ENCODE assay signal across 19 cellular contexts in genomic region chr15:52186651-52187486, GRCh38. TPM values are rescaled to one million over a fixed set of nuclear protein-coding genes. Genes with fewer than 3 reads are reported as not detected.
A peak's percentile ranks its signal among the peaks of the same experiment; 100 is the strongest.
DNase-seq lines count a peak whose midpoint lies in the region; ATAC-seq and TF ChIP-seq lines count a peak whose summit lies in the region.
"Had no signal": no experiment of that assay in that cellular context is flagged by ENCODE, and none has a peak within 500 bp of the region (broad histone marks: within the 10 kb centered on the region; RNA-seq: fewer than 3 reads in every experiment).

No MANE protein-coding gene starts in this region.

- no peaks in the 10 kb centered on the region for H3K9me2 ChIP-seq in GM23338 (ENCODE audit: insufficient read depth)

- H3K79me2 ChIP-seq in GM23338 (replicated peaks; ENCODE audit: insufficient read depth) = no peaks in the 10 kb centered on the region

- H3K4me1 Mint-ChIP-seq in GM23338 (peaks cover 7% of the 10 kb centered on the region; the same call in 2 of the 3 replicates), brain (peaks cover 16% of the 10 kb centered on the region)
- H3K4me1 Mint-ChIP-seq: immature natural killer cell; nephron; stimulated activated effector memory CD8-positive, alpha-beta T cell treated with anti-CD3 and anti-CD28 coated beads, Interleukin-12 subunit alpha, Interleukin-12 subunit beta, amount 100 ng/mL, for 72 hours had no signal

- ATAC-seq in GM23338 = peak; percentile 56
- ATAC-seq in left lobe of liver = peak; percentile 74
- no peak for ATAC-seq in HG02588 (IDR thresholded peaks at IDR 0.05; ENCODE audit: unreplicated experiment)
- ATAC-seq: stimulated activated effector memory CD8-positive, alpha-beta T cell treated with anti-CD3 and anti-CD28 coated beads, Interleukin-12 subunit alpha, Interleukin-12 subunit beta, amount 100 ng/mL, for 72 hours had no signal

- H3K27me3 Mint-ChIP-seq in GM23338 (ENCODE audit: insufficient read depth, low read depth, poor library complexity) (peaks cover 2% of the 10 kb centered on the region), brain (no peaks in the 10 kb centered on the region)
- H3K27me3 Mint-ChIP-seq: activated CD4-positive, alpha-beta T cell treated with anti-CD3 and anti-CD28 coated beads, Interleukin-2, amount 10 ng/mL, durations not matched to agents 24 days and 14 days; memory B cell had no signal

- H3K27me3 ChIP-seq in GM23338 (ENCODE audit: insufficient read depth) = peaks cover 3% of the 10 kb centered on the region
- no peaks in the 10 kb centered on the region for H3K27me3 ChIP-seq in rectal smooth muscle tissue (ENCODE audit: control insufficient read depth, insufficient read depth, low read length)
- no peaks in the 10 kb centered on the region for H3K27me3 ChIP-seq in colonic mucosa

- intact Hi-C loops in colonic mucosa (cut with DNase I) = no loop called here

- H3K4me3 Mint-ChIP-seq in GM23338 = no peak overlapping the region
- peak overlapping the region in 1 of 5 experiments; percentile 34 for H3K4me3 Mint-ChIP-seq in brain
- H3K4me3 Mint-ChIP-seq: activated CD4-positive, alpha-beta T cell treated with anti-CD3 and anti-CD28 coated beads, Interleukin-2, amount 10 ng/mL, durations not matched to agents 24 days and 14 days; immature natural killer cell; memory B cell; nephron; stimulated activated effector memory CD8-positive, alpha-beta T cell treated with anti-CD3 and anti-CD28 coated beads, Interleukin-12 subunit alpha, Interleukin-12 subunit beta, amount 100 ng/mL, for 72 hours had no signal

- H3K9ac ChIP-seq in rectal smooth muscle tissue (ENCODE audit: low read length) (no peak overlapping the region), colonic mucosa (ENCODE audit: low read depth in 2 of 2, low read length in 2 of 2) (no peak overlapping the region)

- no peak for TF ChIP-seq CTCF in GM23338 (conservative IDR thresholded peaks at IDR 0.05; ENCODE audit: low read depth in 2 of 2)
- no peak for TF ChIP-seq CTCF in brain (conservative IDR thresholded peaks at IDR 0.05)
- no peak for TF ChIP-seq CTCF in colonic mucosa (IDR thresholded peaks at IDR 0.05)
- TF ChIP-seq CTCF in GM13977 (IDR thresholded peaks at IDR 0.05; ENCODE audit: extremely low read depth, insufficient read depth, missing control alignments) = no peak

- no peaks in the 10 kb centered on the region for H3K9me3 ChIP-seq in colonic mucosa
- H3K9me3 ChIP-seq: thoracic aorta had no signal

- H3K36me3 ChIP-seq in GM23338 (ENCODE audit: insufficient read depth) (no peaks in the 10 kb centered on the region), rectal smooth muscle tissue (ENCODE audit: control insufficient read depth, insufficient read depth, low read length) (no peaks in the 10 kb centered on the region), colonic mucosa (no peaks in the 10 kb centered on the region)
- H3K36me3 ChIP-seq: thoracic aorta had no signal

- H3K4me2 ChIP-seq in GM23338 = no peak overlapping the region

- no peaks in the 10 kb centered on the region for H3K4me1 ChIP-seq in GM23338 (ENCODE audit: insufficient read depth)
- no peaks in the 10 kb centered on the region for H3K4me1 ChIP-seq in rectal smooth muscle tissue (ENCODE audit: control insufficient read depth, insufficient read depth, low read length)
- H3K4me1 ChIP-seq in colonic mucosa = no peaks in the 10 kb centered on the region

- in situ Hi-C loops in GM13977 (cut with MboI; ENCODE audit: low pct_unique_long_range_greater_than_20kb, low sequenced_read_pairs, unreplicated experiment) = no loop called here

- H3K4me3 ChIP-seq in GM23338 (no peak overlapping the region), rectal smooth muscle tissue (ENCODE audit: low read length) (no peak overlapping the region), colonic mucosa (no peak overlapping the region)
- H3K4me3 ChIP-seq: thoracic aorta had no signal

- H3K9me3 Mint-ChIP-seq in GM23338 (no peaks in the 10 kb centered on the region), brain (peaks cover 0 to 7% (median 0%) of the 10 kb centered on the region in 5 experiments)
- H3K9me3 Mint-ChIP-seq: activated CD4-positive, alpha-beta T cell treated with anti-CD3 and anti-CD28 coated beads, Interleukin-2, amount 10 ng/mL, durations not matched to agents 24 days and 14 days; immature natural killer cell; memory B cell; stimulated activated effector memory CD8-positive, alpha-beta T cell treated with anti-CD3 and anti-CD28 coated beads, Interleukin-12 subunit alpha, Interleukin-12 subunit beta, amount 100 ng/mL, for 72 hours had no signal

- H3F3A ChIP-seq in GM23338 (replicated peaks; ENCODE audit: low read depth) = no peaks in the 10 kb centered on the region

- H3K36me3 Mint-ChIP-seq in GM23338 (ENCODE audit: low read depth) = no peaks in the 10 kb centered on the region
- no peaks in the 10 kb centered on the region for H3K36me3 Mint-ChIP-seq in brain
- H3K36me3 Mint-ChIP-seq: immature natural killer cell; stimulated activated effector memory CD8-positive, alpha-beta T cell treated with anti-CD3 and anti-CD28 coated beads, Interleukin-12 subunit alpha, Interleukin-12 subunit beta, amount 100 ng/mL, for 72 hours had no signal

- no peak overlapping the region for H2AFZ ChIP-seq in GM23338

- H3K27ac ChIP-seq in GM23338 (ENCODE audit: low read depth) (no peak overlapping the region), rectal smooth muscle tissue (ENCODE audit: low read depth, low read length) (peak overlapping the region; percentile 19), colonic mucosa (no peak overlapping the region)
- H3K27ac ChIP-seq: thoracic aorta had no signal

- no peak overlapping the region for H3K27ac Mint-ChIP-seq in GM23338
- H3K27ac Mint-ChIP-seq in brain = peak overlapping the region in 3 of 5 experiments; percentile 1 to 90 (median 22)
- H3K27ac Mint-ChIP-seq: activated CD4-positive, alpha-beta T cell treated with anti-CD3 and anti-CD28 coated beads, Interleukin-2, amount 10 ng/mL, durations not matched to agents 24 days and 14 days; immature natural killer cell; memory B cell; nephron; stimulated activated effector memory CD8-positive, alpha-beta T cell treated with anti-CD3 and anti-CD28 coated beads, Interleukin-12 subunit alpha, Interleukin-12 subunit beta, amount 100 ng/mL, for 72 hours had no signal

- DNase-seq in GM23338 (ENCODE audit: low spot score) (no peak), left lobe of liver (ENCODE audit: low spot score) (no peak), colonic mucosa (no peak), GM13977 (ENCODE audit: low spot score) (no peak)
- DNase-seq in central memory CD4-positive, alpha-beta T cell = no peak
- DNase-seq: activated CD4-positive, alpha-beta T cell treated with anti-CD3 and anti-CD28 coated beads, Interleukin-2, amount 10 ng/mL, durations not matched to agents 24 days and 14 days; activated effector memory CD4-positive, alpha-beta T cell treated with Interleukin-2 at 50 U/mL for 16 hours; effector CD8-positive, alpha-beta T cell; immature natural killer cell; NCI-H1048; NCI-H2029 treated with DMSO at 0.1 percent for 48 hours; NCI-H446 had no signal

- H4K20me1 ChIP-seq in GM23338 (replicated peaks; ENCODE audit: insufficient read depth) = no peaks in the 10 kb centered on the region; the same call in 1 of the 2 replicates

TF ChIP-seq in GM23338, 12 proteins besides CTCF, POLR2A, EP300 and RAD21 (continues in another document):
- TF ChIP-seq JUNB (IDR thresholded peaks at IDR 0.05; ENCODE audit: unreplicated experiment) = no peak
- no peak for TF ChIP-seq NANOG (IDR thresholded peaks at IDR 0.05; ENCODE audit: borderline replicate concordance)
- TF ChIP-seq STAT1 (IDR thresholded peaks at IDR 0.05; ENCODE audit: unreplicated experiment) = no peak
- TF ChIP-seq ETS1 (IDR thresholded peaks at IDR 0.05) = no peak

RNA-seq across cellular contexts. Expression of gene GNB5, which starts 4.3 kb away (rescaled TPM):
- total RNA-seq in GM23338 (2014; rRNA removed; shearing (Covaris generic)) = 40.8 and 68.3 TPM in 2 replicates
- polyA plus RNA-seq in GM23338 (2016; fragmentation: Nextera tagmentation; extraction: Ambion mirVana) (20.1 and 23.0 TPM in 2 replicates), brain (ENCODE audit: insufficient read depth, low read depth, low replicate concordance) (42.8 TPM)
- total RNA-seq in left lobe of liver (12.7 TPM), colonic mucosa (1 to 10 TPM; 6.0 to 7.9 TPM)
